8 cellular contexts compared by ENCODE assay signal in the genomic region with DNA sequence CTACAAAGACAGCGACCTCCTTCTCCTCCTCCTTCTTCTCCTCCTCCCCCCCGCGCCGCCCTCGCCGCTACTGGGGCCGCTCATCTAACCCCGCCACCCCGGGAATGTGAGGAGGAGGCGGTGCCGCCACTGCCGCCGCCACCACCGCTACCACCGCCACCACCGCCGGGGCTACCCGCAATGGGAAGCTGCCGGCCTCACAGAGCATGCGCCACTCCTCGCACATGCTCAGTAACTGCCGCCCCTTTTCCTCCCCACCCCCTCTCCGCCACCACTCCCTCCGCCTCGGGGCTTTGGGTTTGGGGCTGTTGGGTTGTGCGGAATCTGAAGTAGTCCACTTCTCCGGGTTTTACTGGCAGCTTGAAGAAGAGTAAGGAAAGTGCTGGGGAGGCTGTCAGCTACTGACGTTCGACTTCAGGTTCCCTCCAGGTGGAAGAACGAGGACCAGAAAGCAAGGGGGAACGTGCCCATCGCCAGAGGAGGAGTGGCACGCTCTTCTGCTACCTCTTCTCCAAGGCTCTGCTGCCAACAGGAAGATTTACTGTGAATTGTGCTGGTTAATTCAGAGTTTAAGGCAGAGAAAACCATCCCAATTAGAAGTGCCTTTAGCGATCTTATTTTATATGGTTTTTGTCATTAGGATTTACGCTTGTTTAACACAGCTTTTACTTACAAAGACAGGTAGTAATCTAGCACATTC. TPM values are rescaled to one million over a fixed set of nuclear protein-coding genes. Genes with fewer than 3 reads are reported as not detected.
A peak's percentile ranks its signal among the peaks of the same experiment; 100 is the strongest.
DNase-seq lines count a peak whose midpoint lies in the region; FAIRE-seq and TF ChIP-seq lines count a peak whose summit lies in the region.

A gene with protein sequence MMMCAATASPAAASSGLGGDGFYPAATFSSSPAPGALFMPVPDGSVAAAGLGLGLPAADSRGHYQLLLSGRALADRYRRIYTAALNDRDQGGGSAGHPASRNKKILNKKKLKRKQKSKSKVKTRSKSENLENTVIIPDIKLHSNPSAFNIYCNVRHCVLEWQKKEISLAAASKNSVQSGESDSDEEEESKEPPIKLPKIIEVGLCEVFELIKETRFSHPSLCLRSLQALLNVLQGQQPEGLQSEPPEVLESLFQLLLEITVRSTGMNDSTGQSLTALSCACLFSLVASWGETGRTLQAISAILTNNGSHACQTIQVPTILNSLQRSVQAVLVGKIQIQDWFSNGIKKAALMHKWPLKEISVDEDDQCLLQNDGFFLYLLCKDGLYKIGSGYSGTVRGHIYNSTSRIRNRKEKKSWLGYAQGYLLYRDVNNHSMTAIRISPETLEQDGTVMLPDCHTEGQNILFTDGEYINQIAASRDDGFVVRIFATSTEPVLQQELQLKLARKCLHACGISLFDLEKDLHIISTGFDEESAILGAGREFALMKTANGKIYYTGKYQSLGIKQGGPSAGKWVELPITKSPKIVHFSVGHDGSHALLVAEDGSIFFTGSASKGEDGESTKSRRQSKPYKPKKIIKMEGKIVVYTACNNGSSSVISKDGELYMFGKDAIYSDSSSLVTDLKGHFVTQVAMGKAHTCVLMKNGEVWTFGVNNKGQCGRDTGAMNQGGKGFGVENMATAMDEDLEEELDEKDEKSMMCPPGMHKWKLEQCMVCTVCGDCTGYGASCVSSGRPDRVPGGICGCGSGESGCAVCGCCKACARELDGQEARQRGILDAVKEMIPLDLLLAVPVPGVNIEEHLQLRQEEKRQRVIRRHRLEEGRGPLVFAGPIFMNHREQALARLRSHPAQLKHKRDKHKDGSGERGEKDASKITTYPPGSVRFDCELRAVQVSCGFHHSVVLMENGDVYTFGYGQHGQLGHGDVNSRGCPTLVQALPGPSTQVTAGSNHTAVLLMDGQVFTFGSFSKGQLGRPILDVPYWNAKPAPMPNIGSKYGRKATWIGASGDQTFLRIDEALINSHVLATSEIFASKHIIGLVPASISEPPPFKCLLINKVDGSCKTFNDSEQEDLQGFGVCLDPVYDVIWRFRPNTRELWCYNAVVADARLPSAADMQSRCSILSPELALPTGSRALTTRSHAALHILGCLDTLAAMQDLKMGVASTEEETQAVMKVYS (N-terminal part only) (minus strand): TSS at position 190 of the 700 bp plus-strand sequence. CDS start 319 bp downstream, outside the sequence.

- TF ChIP-seq CTCF in HFF-Myc (IDR thresholded peaks at IDR 0.05; ENCODE audit: low read depth, low read length, missing control alignments): no peak

- peak within 1 kb of the TSS; percentile 95 for H3K27ac Mint-ChIP-seq in activated naive CD4-positive, alpha-beta T cell treated with anti-CD3 and anti-CD28 coated beads for 36 hours

- peak within 1 kb of the TSS; percentile 95 for H3K18ac ChIP-seq in neuronal stem cell (ENCODE audit: low read length)

- peak within 1 kb of the TSS; percentile 94 for H3K4me2 ChIP-seq in neuronal stem cell (ENCODE audit: insufficient read depth, low read length, poor library complexity, severe bottlenecking)

- H2AFZ ChIP-seq in neuronal stem cell (ENCODE audit: low read length): peak within 1 kb of the TSS; percentile 96

- peaks cover 0 to 10% (median 0%) of the 10 kb centered on the region in 3 experiments for H3K27me3 ChIP-seq in neuronal stem cell (ENCODE audit: control insufficient read depth in 3 of 3, insufficient read depth in 3 of 3, low read depth in 1 of 3, low read length in 3 of 3)

- no CpG with 5 or more reads among the region's 35 CpGs for WGBS in neuronal stem cell (ENCODE audit: extremely low coverage in 2 of 2, insufficient read length in 2 of 2, insufficient replicate concordance in 1 of 2), 2 donors

- CTCF ChIA-PET in activated naive CD4-positive, alpha-beta T cell treated with anti-CD3 and anti-CD28 coated beads for 36 hours (lab: Charles Lee): interaction anchor here (0.6 to 1.2 kb wide), 7 partner anchors 13 to 152 kb away, joined by 3 to 5 read pairs (median 3); no protein-coding TSS in a partner anchor

- peak within 1 kb of the TSS; percentile 41 for H2BK5ac ChIP-seq in neuronal stem cell (ENCODE audit: low read length)

- H3K4ac ChIP-seq in neuronal stem cell (ENCODE audit: low read length): no peak within 1 kb of the TSS

- H3K9ac ChIP-seq in neuronal stem cell (ENCODE audit: low read depth, low read length, poor library complexity): peak within 1 kb of the TSS; percentile 96

- no peak for FAIRE-seq in frontal cortex (lab: Jason Lieb, UNC)

- peaks cover 5% of the 10 kb centered on the region for H3K79me1 ChIP-seq in neuronal stem cell (ENCODE audit: low read depth, low read length)

- H3K4me1 Mint-ChIP-seq in activated naive CD4-positive, alpha-beta T cell treated with anti-CD3 and anti-CD28 coated beads for 36 hours (ENCODE audit: low read depth): peaks cover 57% of the 10 kb centered on the region

- no peaks in the 10 kb centered on the region for H3K9me3 Mint-ChIP-seq in activated naive CD4-positive, alpha-beta T cell treated with anti-CD3 and anti-CD28 coated beads for 36 hours

- peak within 1 kb of the TSS; percentile 92 for H3K23ac ChIP-seq in neuronal stem cell (ENCODE audit: low read depth, low read length, poor library complexity)

- H3K27ac ChIP-seq in neuronal stem cell (replicated peaks; ENCODE audit: low read length) (peak within 1 kb of the TSS; percentile 59), substantia nigra (ENCODE audit: low read depth, low read length, poor library complexity, severe bottlenecking) (peak within 1 kb of the TSS; percentile 90)

- no peak within 1 kb of the TSS for H2BK120ac ChIP-seq in neuronal stem cell (ENCODE audit: low read depth, low read length)

- no peaks in the 10 kb centered on the region for H3K36me3 ChIP-seq in neuronal stem cell (replicated peaks in 1 of 2; ENCODE audit: control insufficient read depth in 2 of 2, insufficient read depth in 2 of 2, low read length in 2 of 2)

- H3K4me3 ChIP-seq in HFF-Myc (replicated peaks; ENCODE audit: low read depth, low read length): peak within 1 kb of the TSS; percentile 83
- peak within 1 kb of the TSS; percentile 86 to 87 for H3K4me3 ChIP-seq in neuronal stem cell (ENCODE audit: low read length in 2 of 2)

- no peak within 1 kb of the TSS for H4K91ac ChIP-seq in neuronal stem cell (ENCODE audit: low read depth, low read length, poor library complexity)

- H3K4me3 Mint-ChIP-seq in activated naive CD4-positive, alpha-beta T cell treated with anti-CD3 and anti-CD28 coated beads for 36 hours: peak within 1 kb of the TSS; percentile 92

- DNase-seq in GF-D8 (lab: John Stamatoyannopoulos, UW) (peak; percentile 98), HFF-Myc (ENCODE audit: extremely low read depth, low read depth) (peak; percentile 97), NAMALWA (ENCODE audit: low spot score) (peak; percentile 100), SK-N-DZ (ENCODE audit: low spot score) (peak; percentile 99), frontal cortex (ENCODE audit: low spot score in 2 of 2) (peak; percentile 89), neuronal stem cell (ENCODE audit: low spot score) (peak; percentile 99), substantia nigra (lab: John Stamatoyannopoulos, UW) (peak; percentile 51 to 98 (median 91))
- DNase-seq in activated naive CD4-positive, alpha-beta T cell treated with anti-CD3 and anti-CD28 coated beads for 36 hours: peak; percentile 99

- H3K9me3 ChIP-seq in neuronal stem cell (replicated peaks in 1 of 2; ENCODE audit: control insufficient read depth in 2 of 2, insufficient read depth in 1 of 2, low read depth in 1 of 2, low read length in 2 of 2): no peaks in the 10 kb centered on the region

- H4K8ac ChIP-seq in neuronal stem cell (ENCODE audit: low read depth, low read length): no peak within 1 kb of the TSS

- H2BK12ac ChIP-seq in neuronal stem cell (ENCODE audit: low read length): peak within 1 kb of the TSS; percentile 34

- intact Hi-C loops in activated naive CD4-positive, alpha-beta T cell treated with anti-CD3 and anti-CD28 coated beads for 36 hours (cut with micrococcal nuclease): loop anchor here (1.0 to 10.0 kb wide), 10 partner anchors 102 to 2002 kb away; a partner anchor contains a TSS

- peak within 1 kb of the TSS; percentile 85 for H3K14ac ChIP-seq in neuronal stem cell (ENCODE audit: low read length)

- peaks cover 4 to 10% of the 10 kb centered on the region in 2 donors for H3K4me1 ChIP-seq in neuronal stem cell (ENCODE audit: control insufficient read depth in 2 of 2, insufficient read depth in 1 of 2, low read depth in 1 of 2, low read length in 2 of 2)

- no peaks in the 10 kb centered on the region for H3K27me3 Mint-ChIP-seq in activated naive CD4-positive, alpha-beta T cell treated with anti-CD3 and anti-CD28 coated beads for 36 hours (ENCODE audit: low read depth)

- H3K36me3 Mint-ChIP-seq in activated naive CD4-positive, alpha-beta T cell treated with anti-CD3 and anti-CD28 coated beads for 36 hours (ENCODE audit: low read depth): peaks cover 13% of the 10 kb centered on the region

- peak within 1 kb of the TSS; percentile 86 for H2AK5ac ChIP-seq in neuronal stem cell (ENCODE audit: low read depth, low read length)

- H2BK15ac ChIP-seq in neuronal stem cell (ENCODE audit: low read length): no peak within 1 kb of the TSS

RNA-seq across cellular contexts. Expression of the gene that starts here (rescaled TPM):
- polyA plus RNA-seq in SK-N-DZ (2014; cell fraction: cytosol; rRNA removed): 74.6 and 78.1 TPM in 2 replicates
- polyA plus RNA-seq in SK-N-DZ (2014; cell fraction: nucleus; rRNA removed): 78.6 and 86.6 TPM in 2 replicates
- total RNA-seq in activated naive CD4-positive, alpha-beta T cell treated with anti-CD3 and anti-CD28 coated beads for 36 hours: 10 to 100 TPM; 60.6 to 70.4 TPM
- 198 TPM for total RNA-seq in frontal cortex
- polyA plus RNA-seq in neuronal stem cell (2013, experiment 1 of 2): 14.5 TPM
- polyA plus RNA-seq in neuronal stem cell (2013, experiment 2 of 2): 17.1 TPM

Comparison
In these comparisons a context has a peak if more than half of its experiments do, and no peak if none do; other contexts are left out.
1. Peak in every context shown above with its lines: DNase-seq, H3K4me3 ChIP-seq and H3K27ac ChIP-seq.